Comparison of ENCODE assay signal across 1 cellular context in the genomic region with DNA sequence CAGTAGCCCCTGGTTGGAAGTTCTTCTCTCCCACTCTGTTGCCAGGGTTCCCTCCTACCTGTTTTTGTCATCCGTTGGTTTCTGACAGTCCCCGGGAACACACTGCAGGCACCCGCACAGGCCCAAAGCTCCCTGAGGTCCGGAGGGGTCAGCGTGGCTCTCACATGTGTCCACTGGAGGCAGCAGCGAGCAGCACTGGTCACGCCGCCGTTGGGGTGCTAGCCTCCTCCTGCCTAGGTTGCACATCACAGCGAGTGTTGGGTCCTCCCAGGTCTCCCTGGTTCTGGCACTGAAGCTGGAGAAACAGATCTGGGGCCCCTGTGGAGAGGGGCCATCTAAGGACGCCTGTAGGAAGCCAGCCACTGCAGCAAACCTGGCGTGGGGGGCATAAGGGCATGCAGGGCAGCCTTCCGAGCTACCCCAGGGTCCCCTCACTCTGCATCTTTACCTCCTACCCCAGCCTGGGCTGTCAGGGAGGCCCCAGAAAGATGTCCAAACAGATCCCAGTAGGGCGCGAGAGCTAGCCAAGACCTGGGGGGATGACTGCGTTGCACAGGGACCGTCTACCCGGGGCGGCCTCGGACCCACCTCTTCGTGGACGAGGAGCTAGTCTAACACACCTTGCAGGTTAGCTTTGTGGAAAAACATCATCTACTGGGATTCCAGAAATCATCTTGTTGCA.
TF ChIP-seq lines count a peak whose summit lies in the region.

No MANE protein-coding gene starts in this region.

TF ChIP-seq in HepG2, 621 proteins besides CTCF, POLR2A, EP300 and RAD21 (continued from another document):
- TF ChIP-seq, protein P1, sequence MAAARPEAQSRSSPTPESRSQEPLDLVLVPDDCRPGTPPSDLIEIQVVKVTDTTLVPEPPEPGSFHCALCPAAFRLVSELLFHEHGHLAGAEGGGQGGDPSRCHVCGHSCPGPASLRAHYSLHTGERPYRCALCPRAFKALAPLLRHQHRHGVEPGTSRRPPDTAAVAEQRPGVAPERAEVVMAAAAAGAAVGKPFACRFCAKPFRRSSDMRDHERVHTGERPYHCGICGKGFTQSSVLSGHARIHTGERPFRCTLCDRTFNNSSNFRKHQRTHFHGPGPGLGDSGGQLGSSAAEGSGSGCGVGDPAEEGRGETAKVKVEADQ (CRISPR knock-in tag; IDR thresholded peaks at IDR 0.05; ENCODE audit: borderline replicate concordance), result no peak
- TF ChIP-seq ZFP90 (CRISPR knock-in tag; IDR thresholded peaks at IDR 0.05; ENCODE audit: borderline replicate concordance) (no peak), XRCC5 (optimal IDR thresholded peaks at IDR 0.05; ENCODE audit: low read length) (peak; percentile 67), ZNF577 (CRISPR knock-in tag; IDR thresholded peaks at IDR 0.05; ENCODE audit: borderline replicate concordance, low read depth) (no peak), ZNF562 (CRISPR knock-in tag; IDR thresholded peaks at IDR 0.05; ENCODE audit: borderline replicate concordance) (no peak), ZNF496 (CRISPR knock-in tag; IDR thresholded peaks at IDR 0.05; ENCODE audit: insufficient replicate concordance) (no peak), KDM2A (CRISPR knock-in tag; IDR thresholded peaks at IDR 0.05; ENCODE audit: borderline replicate concordance, low read depth) (peak; percentile 22; the same call in 1 of the 2 replicates), ZNF124 (CRISPR knock-in tag; IDR thresholded peaks at IDR 0.05) (no peak), TCF12 (IDR thresholded peaks at IDR 0.05) (no peak), TCF12 (CRISPR knock-in tag; IDR thresholded peaks at IDR 0.05) (no peak), ADNP (CRISPR knock-in tag; IDR thresholded peaks at IDR 0.05) (0 out of 2 replicates have a peak, but pooled peaks have one; percentile 27), KLF13 (CRISPR knock-in tag; IDR thresholded peaks at IDR 0.05) (no peak)
